8 cellular contexts compared by ENCODE assay signal in the genomic region with DNA sequence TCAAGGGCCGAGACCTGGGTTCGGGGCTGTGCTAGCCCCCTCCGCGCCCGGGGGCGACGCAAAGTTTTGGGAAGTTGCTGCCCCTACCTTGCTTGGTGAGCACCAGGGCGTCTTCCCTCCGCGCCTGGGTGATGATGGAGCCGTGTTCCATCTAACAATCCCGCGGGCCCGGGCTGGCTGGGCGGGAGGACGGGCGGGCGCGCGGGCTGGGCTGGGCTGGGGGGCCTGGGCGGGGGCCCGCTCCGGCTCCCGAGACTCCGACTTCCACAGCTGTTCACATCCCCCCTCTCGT. TPM values are rescaled to one million over a fixed set of nuclear protein-coding genes. Genes with fewer than 3 reads are reported as not detected.
DNase-seq lines count a peak whose midpoint lies in the region; ATAC-seq and TF ChIP-seq lines count a peak whose summit lies in the region.

No MANE protein-coding gene starts in this region.

- TF ChIP-seq RAD21 in SK-N-SH (IDR thresholded peaks at IDR 0.05; ENCODE audit: low read length) = no peak

- peak overlapping the region; percentile 88 to 99 for H3K4me3 ChIP-seq in SK-N-SH (ENCODE audit: low read depth in 2 of 2, low read length in 1 of 2)
- H3K4me3 ChIP-seq in esophagus (ENCODE audit: low read depth in 1 of 2, low read length in 2 of 2) = peak overlapping the region; percentile 96 to 98
- H3K4me3 ChIP-seq in osteoblast (ENCODE audit: insufficient read depth, low read length) = peak overlapping the region; percentile 100

- CTCF ChIA-PET in SK-N-SH (lab: Yijun Ruan, JAX) = interaction anchor here (1.5 to 6.4 kb wide), 5 partner anchors 13 to 60 kb away, joined by 5 to 67 read pairs (median 12); no protein-coding TSS in a partner anchor

- peak overlapping the region; percentile 94 for H3K9ac ChIP-seq in SK-N-SH

- TF ChIP-seq CTCF in GM10266 (IDR thresholded peaks at IDR 0.05; ENCODE audit: control insufficient read depth, insufficient read depth, low read depth, missing control alignments) (no peak), SK-N-SH (IDR thresholded peaks at IDR 0.05) (no peak), osteoblast (IDR thresholded peaks at IDR 0.05; ENCODE audit: extremely low read depth, low read depth, low read length) (no peak)

- H3K27me3 ChIP-seq in SK-N-SH (ENCODE audit: insufficient read depth) (no peaks in the 10 kb centered on the region), esophagus (ENCODE audit: control insufficient read depth in 1 of 2, insufficient read depth in 2 of 2, low read length in 2 of 2) (no peaks in the 10 kb centered on the region), osteoblast (ENCODE audit: insufficient read depth, low read length) (no peaks in the 10 kb centered on the region)

- WGBS in SK-N-SH (ENCODE audit: low lambda C conversion rate) = 7% methylated on average over 3 of the region's 26 CpGs
- 0 to 1% methylated on average over 12 to 26 of the region's 26 CpGs for WGBS in esophagus, 2 donors

- POLR2A ChIA-PET in SK-N-SH (lab: Yijun Ruan, JAX) = interaction anchor here (1.0 to 4.6 kb wide), 3 partner anchors 21 to 49 kb away, joined by 4 to 52 read pairs (median 9); no protein-coding TSS in a partner anchor

- H3K4me1 ChIP-seq in SK-N-SH (ENCODE audit: control insufficient read depth in 1 of 2, insufficient read depth in 2 of 2, low read depth in 1 of 2, low read length in 1 of 2) (peaks cover 29 to 35% of the 10 kb centered on the region in 2 experiments), esophagus (ENCODE audit: control insufficient read depth in 2 of 2, insufficient read depth in 2 of 2, low read length in 1 of 2) (peaks cover 6 to 11% of the 10 kb centered on the region in 2 donors), osteoblast (ENCODE audit: insufficient read depth, low read length) (peaks cover 35% of the 10 kb centered on the region)

- H3F3A ChIP-seq in SK-N-SH (replicated peaks; ENCODE audit: insufficient read depth) = peaks cover 9% of the 10 kb centered on the region

- DNase-seq in GM10266 (ENCODE audit: extremely low spot score) (peak; percentile 54), SK-N-SH (no peak), osteoblast (ENCODE audit: insufficient read length, low spot score, missing footprints) (no peak), KG1 (lab: John Stamatoyannopoulos, UW) (no peak), NCI-H1092 (lab: John Stamatoyannopoulos, UW) (no peak), islet precursor cell (no peak)

- H3K79me2 ChIP-seq in SK-N-SH (ENCODE audit: insufficient read depth) = peaks cover 53% of the 10 kb centered on the region
- peaks cover 52% of the 10 kb centered on the region for H3K79me2 ChIP-seq in osteoblast (ENCODE audit: insufficient read depth, low read length)

- H3K27ac ChIP-seq in SK-N-SH (ENCODE audit: low read depth in 2 of 2, low read length in 1 of 2) = peak overlapping the region; percentile 94 to 99
- peak overlapping the region; percentile 97 to 99 for H3K27ac ChIP-seq in esophagus (ENCODE audit: low read depth in 2 of 2, low read length in 1 of 2)
- peak overlapping the region; percentile 93 for H3K27ac ChIP-seq in osteoblast (ENCODE audit: low read depth, low read length)

- H3K36me3 ChIP-seq in SK-N-SH (replicated peaks in 1 of 2; ENCODE audit: control insufficient read depth in 1 of 2, insufficient read depth in 2 of 2, low read length in 1 of 2) (peaks cover 0 to 5% of the 10 kb centered on the region in 2 experiments), esophagus (ENCODE audit: control insufficient read depth in 2 of 2, insufficient read depth in 2 of 2, low read length in 1 of 2) (no peaks in the 10 kb centered on the region), osteoblast (ENCODE audit: insufficient read depth, low read length) (peaks cover 7% of the 10 kb centered on the region)

- H3K4me2 ChIP-seq in SK-N-SH = peak overlapping the region; percentile 86
- peak overlapping the region; percentile 95 for H3K4me2 ChIP-seq in osteoblast (ENCODE audit: insufficient read depth, low read length)

- TF ChIP-seq EP300 in SK-N-SH (IDR thresholded peaks at IDR 0.05; ENCODE audit: borderline replicate concordance in 1 of 2, low read depth in 1 of 2, low read length in 1 of 2) = no peak

- H3K9me3 ChIP-seq in SK-N-SH = no peaks in the 10 kb centered on the region
- H3K9me3 ChIP-seq in esophagus (ENCODE audit: control insufficient read depth in 2 of 2, insufficient read depth in 1 of 2, low read depth in 1 of 2, low read length in 1 of 2) = no peaks in the 10 kb centered on the region
- H3K9me3 ChIP-seq in osteoblast (ENCODE audit: low read depth, low read length) = no peaks in the 10 kb centered on the region

- ATAC-seq in HG02610 (IDR thresholded peaks at IDR 0.05; ENCODE audit: unreplicated experiment) = peak; percentile 0

- H2AFZ ChIP-seq in SK-N-SH (ENCODE audit: low read depth) = peak overlapping the region; percentile 31; the same call in 1 of the 2 replicates
- no peak overlapping the region for H2AFZ ChIP-seq in osteoblast (ENCODE audit: low read length)

- no peaks in the 10 kb centered on the region for H3K9me2 ChIP-seq in SK-N-SH

- H4K20me1 ChIP-seq in SK-N-SH (ENCODE audit: insufficient read depth) (peaks cover 42% of the 10 kb centered on the region), osteoblast (ENCODE audit: insufficient read depth, low read length) (peaks cover 34% of the 10 kb centered on the region)

TF ChIP-seq in SK-N-SH, 30 proteins besides CTCF, POLR2A, EP300 and RAD21:
- TF ChIP-seq SIN3A (IDR thresholded peaks at IDR 0.05; ENCODE audit: borderline replicate concordance, low read depth, low read length) = no peak
- no peak for TF ChIP-seq GABPA (IDR thresholded peaks at IDR 0.05; ENCODE audit: low read depth)
- TF ChIP-seq TAF1 (IDR thresholded peaks at IDR 0.05; ENCODE audit: borderline replicate concordance, low read depth, low read length) = no peak
- TF ChIP-seq, protein P1, sequence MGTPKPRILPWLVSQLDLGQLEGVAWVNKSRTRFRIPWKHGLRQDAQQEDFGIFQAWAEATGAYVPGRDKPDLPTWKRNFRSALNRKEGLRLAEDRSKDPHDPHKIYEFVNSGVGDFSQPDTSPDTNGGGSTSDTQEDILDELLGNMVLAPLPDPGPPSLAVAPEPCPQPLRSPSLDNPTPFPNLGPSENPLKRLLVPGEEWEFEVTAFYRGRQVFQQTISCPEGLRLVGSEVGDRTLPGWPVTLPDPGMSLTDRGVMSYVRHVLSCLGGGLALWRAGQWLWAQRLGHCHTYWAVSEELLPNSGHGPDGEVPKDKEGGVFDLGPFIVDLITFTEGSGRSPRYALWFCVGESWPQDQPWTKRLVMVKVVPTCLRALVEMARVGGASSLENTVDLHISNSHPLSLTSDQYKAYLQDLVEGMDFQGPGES (IDR thresholded peaks at IDR 0.05; ENCODE audit: low read depth, low read length) = no peak
- TF ChIP-seq TEAD4 (IDR thresholded peaks at IDR 0.05; ENCODE audit: borderline replicate concordance, insufficient read depth) = no peak
- TF ChIP-seq FOXJ3 (CRISPR knock-in tag; IDR thresholded peaks at IDR 0.05) = no peak
- no peak for TF ChIP-seq ELF1 (IDR thresholded peaks at IDR 0.05)
- TF ChIP-seq, protein P2, sequence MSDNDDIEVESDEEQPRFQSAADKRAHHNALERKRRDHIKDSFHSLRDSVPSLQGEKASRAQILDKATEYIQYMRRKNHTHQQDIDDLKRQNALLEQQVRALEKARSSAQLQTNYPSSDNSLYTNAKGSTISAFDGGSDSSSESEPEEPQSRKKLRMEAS (IDR thresholded peaks at IDR 0.05; ENCODE audit: low read depth) = no peak
- TF ChIP-seq, protein P3, sequence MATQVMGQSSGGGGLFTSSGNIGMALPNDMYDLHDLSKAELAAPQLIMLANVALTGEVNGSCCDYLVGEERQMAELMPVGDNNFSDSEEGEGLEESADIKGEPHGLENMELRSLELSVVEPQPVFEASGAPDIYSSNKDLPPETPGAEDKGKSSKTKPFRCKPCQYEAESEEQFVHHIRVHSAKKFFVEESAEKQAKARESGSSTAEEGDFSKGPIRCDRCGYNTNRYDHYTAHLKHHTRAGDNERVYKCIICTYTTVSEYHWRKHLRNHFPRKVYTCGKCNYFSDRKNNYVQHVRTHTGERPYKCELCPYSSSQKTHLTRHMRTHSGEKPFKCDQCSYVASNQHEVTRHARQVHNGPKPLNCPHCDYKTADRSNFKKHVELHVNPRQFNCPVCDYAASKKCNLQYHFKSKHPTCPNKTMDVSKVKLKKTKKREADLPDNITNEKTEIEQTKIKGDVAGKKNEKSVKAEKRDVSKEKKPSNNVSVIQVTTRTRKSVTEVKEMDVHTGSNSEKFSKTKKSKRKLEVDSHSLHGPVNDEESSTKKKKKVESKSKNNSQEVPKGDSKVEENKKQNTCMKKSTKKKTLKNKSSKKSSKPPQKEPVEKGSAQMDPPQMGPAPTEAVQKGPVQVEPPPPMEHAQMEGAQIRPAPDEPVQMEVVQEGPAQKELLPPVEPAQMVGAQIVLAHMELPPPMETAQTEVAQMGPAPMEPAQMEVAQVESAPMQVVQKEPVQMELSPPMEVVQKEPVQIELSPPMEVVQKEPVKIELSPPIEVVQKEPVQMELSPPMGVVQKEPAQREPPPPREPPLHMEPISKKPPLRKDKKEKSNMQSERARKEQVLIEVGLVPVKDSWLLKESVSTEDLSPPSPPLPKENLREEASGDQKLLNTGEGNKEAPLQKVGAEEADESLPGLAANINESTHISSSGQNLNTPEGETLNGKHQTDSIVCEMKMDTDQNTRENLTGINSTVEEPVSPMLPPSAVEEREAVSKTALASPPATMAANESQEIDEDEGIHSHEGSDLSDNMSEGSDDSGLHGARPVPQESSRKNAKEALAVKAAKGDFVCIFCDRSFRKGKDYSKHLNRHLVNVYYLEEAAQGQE (IDR thresholded peaks at IDR 0.05; ENCODE audit: low read depth, low read length) = no peak
- TF ChIP-seq RFX5 (IDR thresholded peaks at IDR 0.05; ENCODE audit: low read length) = no peak
- TF ChIP-seq NRF1 (IDR thresholded peaks at IDR 0.05; ENCODE audit: low read depth, low read length) = no peak

RNA-seq across cellular contexts. Expression of a gene that starts 0.3 kb away (rescaled TPM):
- 117 and 119 TPM in 2 replicates for polyA plus RNA-seq in SK-N-SH (2012; rRNA removed)
- polyA plus RNA-seq in SK-N-SH (2012; cell fraction: cytosol; rRNA removed) = 87.3 and 102 TPM in 2 replicates
- polyA plus RNA-seq in SK-N-SH (2012; cell fraction: nucleus; rRNA removed) = 145 and 147 TPM in 2 replicates
- 10 to 100 TPM; 22.4 to 34.7 TPM for polyA plus RNA-seq in esophagus
- 105 and 116 TPM in 2 replicates for total RNA-seq in osteoblast

RNA-seq across cellular contexts. Expression of a gene that starts 27.7 kb away (rescaled TPM):
- polyA plus RNA-seq in SK-N-SH (2012; rRNA removed) = 4.7 and 5.2 TPM in 2 replicates
- 1.2 and 1.4 TPM in 2 replicates for polyA plus RNA-seq in SK-N-SH (2012; cell fraction: cytosol; rRNA removed)
- 29.9 and 32.6 TPM in 2 replicates for polyA plus RNA-seq in SK-N-SH (2012; cell fraction: nucleus; rRNA removed)
- polyA plus RNA-seq in esophagus = 1 to 10 TPM; 2.1 to 4.4 TPM
- total RNA-seq in osteoblast = 5.4 and 7.1 TPM in 2 replicates
